23 cellular contexts compared by ENCODE assay signal in genomic region chr3:126535636-126536035, GRCh38. TPM values are rescaled to one million over a fixed set of nuclear protein-coding genes. Genes with fewer than 3 reads are reported as not detected.
DNase-seq lines count a peak whose midpoint lies in the region; ATAC-seq, FAIRE-seq and TF ChIP-seq lines count a peak whose summit lies in the region.
"Had no signal": no experiment of that assay in that cellular context is flagged by ENCODE, and none has a peak within 500 bp of the region (broad histone marks: within the 10 kb centered on the region; RNA-seq: fewer than 3 reads in every experiment).

No MANE protein-coding gene starts in this region.

- FAIRE-seq in HepG2 (lab: Jason Lieb, UNC) = no peak
- FAIRE-seq: G401.6, GM18507, H54 had no signal

- CTCF ChIA-PET in HepG2 (lab: Yijun Ruan, JAX; ENCODE audit: low intra/inter-chr PET ratio, low total read pairs) = no interaction called here

- H3K79me2 ChIP-seq in HepG2 (ENCODE audit: insufficient read depth, low read length) (peaks cover 6% of the 10 kb centered on the region), osteoblast (ENCODE audit: insufficient read depth, low read length) (no peaks in the 10 kb centered on the region)

- no peak for TF ChIP-seq POLR2A in right lobe of liver (IDR thresholded peaks at IDR 0.05)
- no peak for TF ChIP-seq POLR2A in HepG2 (IDR thresholded peaks at IDR 0.05; ENCODE audit: insufficient read depth in 1 of 2, low read depth in 2 of 2, low read length in 2 of 2)

- no peaks in the 10 kb centered on the region for H3K9me3 ChIP-seq in right lobe of liver
- H3K9me3 ChIP-seq in HepG2 (ENCODE audit: low read length) = no peaks in the 10 kb centered on the region
- no peaks in the 10 kb centered on the region for H3K9me3 ChIP-seq in osteoblast (ENCODE audit: low read depth, low read length)
- H3K9me3 ChIP-seq: Peyer's patch had no signal

- H3K27ac ChIP-seq in right lobe of liver (no peak overlapping the region), HepG2 (ENCODE audit: extremely low read length, insufficient read depth, low read length) (no peak overlapping the region), osteoblast (ENCODE audit: low read depth, low read length) (no peak overlapping the region)
- H3K27ac ChIP-seq: 22Rv1, C4-2B, Peyer's patch had no signal

- no peak for TF ChIP-seq CTCF in right lobe of liver (IDR thresholded peaks at IDR 0.05)
- no peak for TF ChIP-seq CTCF in HepG2 (CRISPR knock-in tag; IDR thresholded peaks at IDR 0.05)
- no peak for TF ChIP-seq CTCF in osteoblast (IDR thresholded peaks at IDR 0.05; ENCODE audit: extremely low read depth, low read depth, low read length)

- in situ Hi-C loops in HepG2 (cut with HindIII; ENCODE audit: extremely low pct_ligation_motif_present, low pct_unique_long_range_greater_than_20kb) = no loop called here

- POLR2A ChIA-PET in HepG2 (lab: Yijun Ruan, JAX) = no interaction called here

- BruUV-seq in HepG2 (replicated peaks; lab: Mats Ljungman, UMichigan) = no TSS peak

- no peak for ATAC-seq in right lobe of liver
- ATAC-seq in HepG2 = no peak
- no peak for ATAC-seq in HG02798 (IDR thresholded peaks at IDR 0.05; ENCODE audit: poor library complexity, unreplicated experiment)
- ATAC-seq in GM19455 (IDR thresholded peaks at IDR 0.05; ENCODE audit: unreplicated experiment) = no peak

- H3K36me3 ChIP-seq in right lobe of liver (no peaks in the 10 kb centered on the region), HepG2 (replicated peaks in 1 of 2; ENCODE audit: control insufficient read depth in 1 of 2, insufficient read depth in 2 of 2, low read length in 2 of 2) (peaks cover 9 to 22% of the 10 kb centered on the region in 2 experiments), osteoblast (ENCODE audit: insufficient read depth, low read length) (no peaks in the 10 kb centered on the region)
- H3K36me3 ChIP-seq: Peyer's patch had no signal

- TF ChIP-seq RAD21 in HepG2 (CRISPR knock-in tag; IDR thresholded peaks at IDR 0.05) = no peak

- H2AFZ ChIP-seq in HepG2 (ENCODE audit: low read length) = no peak overlapping the region
- no peak overlapping the region for H2AFZ ChIP-seq in osteoblast (ENCODE audit: low read length)

- TF ChIP-seq EP300 in HepG2 (IDR thresholded peaks at IDR 0.05; ENCODE audit: low read depth in 2 of 2, low read length in 2 of 2) = no peak
- no peak for TF ChIP-seq EP300 in HepG2 (CRISPR knock-in tag; IDR thresholded peaks at IDR 0.05; ENCODE audit: borderline replicate concordance)

- H3K4me2 ChIP-seq in HepG2 (ENCODE audit: low read depth, low read length) = no peak overlapping the region
- no peak overlapping the region for H3K4me2 ChIP-seq in osteoblast (ENCODE audit: insufficient read depth, low read length)

- H3K4me1 ChIP-seq in right lobe of liver (peaks cover 0 to 28% (median 12%) of the 10 kb centered on the region in 4 donors), HepG2 (ENCODE audit: insufficient read depth, low read length) (peaks cover 5% of the 10 kb centered on the region), osteoblast (ENCODE audit: insufficient read depth, low read length) (peaks cover 7% of the 10 kb centered on the region)
- H3K4me1 ChIP-seq: Peyer's patch had no signal

- H3K9ac ChIP-seq in HepG2 (ENCODE audit: insufficient read depth, low read depth, low read length) = no peak overlapping the region

- H3K27me3 ChIP-seq in right lobe of liver (no peaks in the 10 kb centered on the region), HepG2 (ENCODE audit: control insufficient read depth in 1 of 2, insufficient read depth in 2 of 2, low read length in 2 of 2) (no peaks in the 10 kb centered on the region), osteoblast (ENCODE audit: insufficient read depth, low read length) (peaks cover 34% of the 10 kb centered on the region)
- H3K27me3 ChIP-seq: Peyer's patch had no signal

- no peaks in the 10 kb centered on the region; the same call in 1 of the 2 replicates for H4K20me1 ChIP-seq in HepG2 (ENCODE audit: insufficient read depth, low read length)
- H4K20me1 ChIP-seq in osteoblast (ENCODE audit: insufficient read depth, low read length) = no peaks in the 10 kb centered on the region

- intact Hi-C loops in right lobe of liver (cut with DNase I) (no loop called here), HepG2 (cut with micrococcal nuclease; ENCODE audit: unreplicated experiment) (no loop called here)

- DNase-seq in activated CD8-positive, alpha-beta memory T cell treated with anti-CD3 and anti-CD28 coated beads, Interleukin-2, amount 50 U/mL, for 4 hours = peak; percentile 4
- DNase-seq in activated CD8-positive, alpha-beta memory T cell treated with anti-CD3 and anti-CD28 coated beads for 24 hours = no peak
- DNase-seq in right lobe of liver (peak in 2 of 3 donors; percentile 11 to 35), HepG2 (ENCODE audit: low spot score) (no peak), osteoblast (ENCODE audit: insufficient read length, low spot score, missing footprints) (peak; percentile 35)
- no peak for DNase-seq in stimulated activated CD4-positive, alpha-beta T cell treated with anti-CD3 and anti-CD28 coated beads, Interleukin-15, amount 100 ng/mL, for 24 hours
- DNase-seq: NCI-H1105, NCI-H2081 treated with DMSO at 0.1 percent for 48 hours, NCI-H2171 treated with DMSO at 0.1 percent for 48 hours, NCI-H524 treated with DMSO at 0.1 percent for 48 hours, NCI-H82, SHP77 had no signal

- H3K4me3 ChIP-seq in right lobe of liver (no peak overlapping the region), HepG2 (replicated peaks in 1 of 3; ENCODE audit: insufficient read depth in 1 of 3, low read depth in 2 of 3, low read length in 3 of 3) (no peak overlapping the region), osteoblast (ENCODE audit: insufficient read depth, low read length) (no peak overlapping the region)
- H3K4me3 ChIP-seq: Peyer's patch had no signal

RNA-seq across cellular contexts. Expression of gene CHST13, which starts 11.7 kb away (rescaled TPM):
- 10 to 100 TPM; 23.5 to 48.9 (median 28.2) TPM for total RNA-seq in right lobe of liver
- total RNA-seq in HepG2 (2016; rRNA removed; fragmentation: Illumina TruSeq; extraction: Trizol) = 16.1 and 43.1 TPM in 2 replicates
- total RNA-seq in HepG2 (2016; cell fraction: cytosol; rRNA removed; fragmentation: Illumina TruSeq; extraction: Trizol; ENCODE audit: low read depth) = 8.0 and 11.1 TPM in 2 replicates
- total RNA-seq in HepG2 (2016; cell fraction: insoluble cytoplasmic fraction; rRNA removed; fragmentation: Illumina TruSeq; extraction: Trizol) = 15.2 and 40.9 TPM in 2 replicates
- total RNA-seq in HepG2 (2016; cell fraction: membrane; rRNA removed; fragmentation: Illumina TruSeq; extraction: Trizol) = 18.0 and 22.7 TPM in 2 replicates
- 29.6 and 33.9 TPM in 2 replicates for total RNA-seq in HepG2 (2016; cell fraction: nucleus; rRNA removed; fragmentation: Illumina TruSeq; extraction: Trizol)
- polyA plus RNA-seq in HepG2 (2011; rRNA removed) = 32.0 and 50.7 TPM in 2 replicates
- polyA plus RNA-seq in HepG2 (2011; cell fraction: cytosol; rRNA removed) = 31.3 and 65.1 TPM in 2 replicates
- polyA plus RNA-seq in HepG2 (2011; cell fraction: nucleus; rRNA removed) = 65.1 and 66.5 TPM in 2 replicates
- polyA plus RNA-seq in HepG2 (2012) = 30.3 and 44.6 TPM in 2 replicates
- 10.6 and 12.9 TPM in 2 replicates for polyA plus RNA-seq in HepG2 (2016; cell fraction: cytosol; fragmentation: Illumina TruSeq; extraction: Trizol; ENCODE audit: low read depth)
- 21.1 and 21.2 TPM in 2 replicates for polyA plus RNA-seq in HepG2 (2016; cell fraction: insoluble cytoplasmic fraction; fragmentation: Illumina TruSeq; extraction: Trizol; ENCODE audit: low read depth)
- 18.9 and 20.1 TPM in 2 replicates for polyA plus RNA-seq in HepG2 (2016; cell fraction: membrane; fragmentation: Illumina TruSeq; extraction: Trizol; ENCODE audit: low read depth)
- 72.0 and 85.3 TPM in 2 replicates for polyA plus RNA-seq in HepG2 (2016; cell fraction: nucleus; fragmentation: Illumina TruSeq; extraction: Trizol; ENCODE audit: insufficient read depth, low read depth)
- 47.2 TPM in 1 of 2 replicates, not detected in the other for polyA minus RNA-seq in HepG2 (2011; rRNA and poly(A)+ RNA removed; ENCODE audit: low replicate concordance)
- 30.8 and 35.4 TPM in 2 replicates for polyA minus RNA-seq in HepG2 (2011; cell fraction: cytosol; rRNA and poly(A)+ RNA removed)
- 5.7 and 6.3 TPM in 2 replicates for polyA minus RNA-seq in HepG2 (2011; cell fraction: nucleus; rRNA and poly(A)+ RNA removed)
- total RNA-seq in osteoblast = under 0.01 TPM in 1 of 2 replicates, not detected in the other
- total RNA-seq: Daoy, OCI-LY7 had no signal
- polyA plus RNA-seq: IgD-negative memory B cell had no signal

RNA-seq across cellular contexts. Expression of gene UROC1, which starts 18.1 kb away (rescaled TPM):
- total RNA-seq in right lobe of liver = 100 to 1,000 TPM in 1 of 6 experiments, 10 to 100 TPM in 5; 15.1 to 101 (median 55.8) TPM
- 0.71 and 0.74 TPM in 2 replicates for total RNA-seq in HepG2 (2016; rRNA removed; fragmentation: Illumina TruSeq; extraction: Trizol)
- 0.09 TPM in 1 of 2 replicates, not detected in the other for total RNA-seq in HepG2 (2016; cell fraction: cytosol; rRNA removed; fragmentation: Illumina TruSeq; extraction: Trizol; ENCODE audit: low read depth)
- 0.39 and 0.97 TPM in 2 replicates for total RNA-seq in HepG2 (2016; cell fraction: insoluble cytoplasmic fraction; rRNA removed; fragmentation: Illumina TruSeq; extraction: Trizol)
- 0.24 and 0.25 TPM in 2 replicates for total RNA-seq in HepG2 (2016; cell fraction: membrane; rRNA removed; fragmentation: Illumina TruSeq; extraction: Trizol)
- 0.69 and 0.87 TPM in 2 replicates for total RNA-seq in HepG2 (2016; cell fraction: nucleus; rRNA removed; fragmentation: Illumina TruSeq; extraction: Trizol)
- polyA plus RNA-seq in HepG2 (2011; rRNA removed) = 1.3 and 2.0 TPM in 2 replicates
- polyA plus RNA-seq in HepG2 (2011; cell fraction: cytosol; rRNA removed) = 0.65 and 0.95 TPM in 2 replicates
- polyA plus RNA-seq in HepG2 (2011; cell fraction: nucleus; rRNA removed) = 6.6 and 8.2 TPM in 2 replicates
- 1.1 and 2.5 TPM in 2 replicates for polyA plus RNA-seq in HepG2 (2012)
- polyA plus RNA-seq in HepG2 (2016; cell fraction: cytosol; fragmentation: Illumina TruSeq; extraction: Trizol; ENCODE audit: low read depth) = 0.12 and 0.17 TPM in 2 replicates
- polyA plus RNA-seq in HepG2 (2016; cell fraction: insoluble cytoplasmic fraction; fragmentation: Illumina TruSeq; extraction: Trizol; ENCODE audit: low read depth) = 0.78 and 0.88 TPM in 2 replicates
- polyA plus RNA-seq in HepG2 (2016; cell fraction: membrane; fragmentation: Illumina TruSeq; extraction: Trizol; ENCODE audit: low read depth) = 0.21 and 0.22 TPM in 2 replicates
- 2.7 and 2.8 TPM in 2 replicates for polyA plus RNA-seq in HepG2 (2016; cell fraction: nucleus; fragmentation: Illumina TruSeq; extraction: Trizol; ENCODE audit: insufficient read depth, low read depth)
- 2.2 TPM in 1 of 2 replicates, not detected in the other for polyA minus RNA-seq in HepG2 (2011; rRNA and poly(A)+ RNA removed; ENCODE audit: low replicate concordance)
- polyA minus RNA-seq in HepG2 (2011; cell fraction: cytosol; rRNA and poly(A)+ RNA removed) = 0.53 and 0.59 TPM in 2 replicates
- polyA minus RNA-seq in HepG2 (2011; cell fraction: nucleus; rRNA and poly(A)+ RNA removed) = 0.75 and 1.2 TPM in 2 replicates
- not detected in 2 replicates for total RNA-seq in osteoblast
- total RNA-seq: Daoy, Peyer's patch had no signal
- polyA plus RNA-seq: IgD-negative memory B cell had no signal

RNA-seq across cellular contexts. Expression of gene C3orf22, which starts 23.1 kb away (rescaled TPM):
- total RNA-seq in right lobe of liver (not detected), HepG2 (2016; rRNA removed; fragmentation: Illumina TruSeq; extraction: Trizol) (not detected in 2 replicates), osteoblast (not detected in 2 replicates)
- not detected in 2 replicates for total RNA-seq in HepG2 (2016; cell fraction: cytosol; rRNA removed; fragmentation: Illumina TruSeq; extraction: Trizol; ENCODE audit: low read depth)
- total RNA-seq in HepG2 (2016; cell fraction: insoluble cytoplasmic fraction; rRNA removed; fragmentation: Illumina TruSeq; extraction: Trizol) = not detected in 2 replicates
- total RNA-seq in HepG2 (2016; cell fraction: membrane; rRNA removed; fragmentation: Illumina TruSeq; extraction: Trizol) = not detected in 2 replicates
- not detected in 2 replicates for total RNA-seq in HepG2 (2016; cell fraction: nucleus; rRNA removed; fragmentation: Illumina TruSeq; extraction: Trizol)
- polyA plus RNA-seq in HepG2 (2011; rRNA removed) = not detected in 2 replicates
- not detected in 2 replicates for polyA plus RNA-seq in HepG2 (2011; cell fraction: cytosol; rRNA removed)
- polyA plus RNA-seq in HepG2 (2011; cell fraction: nucleus; rRNA removed) = not detected in 2 replicates
- polyA plus RNA-seq in HepG2 (2012) = 0.15 and 0.17 TPM in 2 replicates
- not detected in 2 replicates for polyA plus RNA-seq in HepG2 (2016; cell fraction: cytosol; fragmentation: Illumina TruSeq; extraction: Trizol; ENCODE audit: low read depth)
- not detected in 2 replicates for polyA plus RNA-seq in HepG2 (2016; cell fraction: insoluble cytoplasmic fraction; fragmentation: Illumina TruSeq; extraction: Trizol; ENCODE audit: low read depth)
- polyA plus RNA-seq in HepG2 (2016; cell fraction: membrane; fragmentation: Illumina TruSeq; extraction: Trizol; ENCODE audit: low read depth) = not detected in 2 replicates
- not detected in 2 replicates for polyA plus RNA-seq in HepG2 (2016; cell fraction: nucleus; fragmentation: Illumina TruSeq; extraction: Trizol; ENCODE audit: insufficient read depth, low read depth)
- not detected in 2 replicates for polyA minus RNA-seq in HepG2 (2011; rRNA and poly(A)+ RNA removed; ENCODE audit: low replicate concordance)
- polyA minus RNA-seq in HepG2 (2011; cell fraction: cytosol; rRNA and poly(A)+ RNA removed) = not detected in 2 replicates
- not detected in 2 replicates for polyA minus RNA-seq in HepG2 (2011; cell fraction: nucleus; rRNA and poly(A)+ RNA removed)
- total RNA-seq: Daoy, OCI-LY7, Peyer's patch had no signal
- polyA plus RNA-seq: IgD-negative memory B cell had no signal

RNA-seq across cellular contexts. Expression of gene ZXDC, which starts 59.9 kb away (rescaled TPM):
- total RNA-seq in right lobe of liver (10 to 100 TPM; 16.4 to 30.2 (median 24.0) TPM), HepG2 (2016; rRNA removed; fragmentation: Illumina TruSeq; extraction: Trizol) (14.7 and 21.2 TPM in 2 replicates), osteoblast (26.8 and 27.1 TPM in 2 replicates)
- 3.8 and 5.1 TPM in 2 replicates for total RNA-seq in HepG2 (2016; cell fraction: cytosol; rRNA removed; fragmentation: Illumina TruSeq; extraction: Trizol; ENCODE audit: low read depth)
- total RNA-seq in HepG2 (2016; cell fraction: insoluble cytoplasmic fraction; rRNA removed; fragmentation: Illumina TruSeq; extraction: Trizol) = 14.1 and 20.6 TPM in 2 replicates
- total RNA-seq in HepG2 (2016; cell fraction: membrane; rRNA removed; fragmentation: Illumina TruSeq; extraction: Trizol) = 8.3 and 8.6 TPM in 2 replicates
- 34.2 and 37.1 TPM in 2 replicates for total RNA-seq in HepG2 (2016; cell fraction: nucleus; rRNA removed; fragmentation: Illumina TruSeq; extraction: Trizol)
- polyA plus RNA-seq in HepG2 (2011; rRNA removed) = 17.6 and 22.1 TPM in 2 replicates
- polyA plus RNA-seq in HepG2 (2011; cell fraction: cytosol; rRNA removed) = 11.0 and 12.5 TPM in 2 replicates
- 66.1 and 66.9 TPM in 2 replicates for polyA plus RNA-seq in HepG2 (2011; cell fraction: nucleus; rRNA removed)
- polyA plus RNA-seq in HepG2 (2012) = 15.7 and 19.2 TPM in 2 replicates
- polyA plus RNA-seq in HepG2 (2016; cell fraction: cytosol; fragmentation: Illumina TruSeq; extraction: Trizol; ENCODE audit: low read depth) = 1.2 TPM in 2 replicates
- polyA plus RNA-seq in HepG2 (2016; cell fraction: insoluble cytoplasmic fraction; fragmentation: Illumina TruSeq; extraction: Trizol; ENCODE audit: low read depth) = 9.6 and 12.3 TPM in 2 replicates
- polyA plus RNA-seq in HepG2 (2016; cell fraction: membrane; fragmentation: Illumina TruSeq; extraction: Trizol; ENCODE audit: low read depth) = 2.8 TPM in 2 replicates
- polyA plus RNA-seq in HepG2 (2016; cell fraction: nucleus; fragmentation: Illumina TruSeq; extraction: Trizol; ENCODE audit: insufficient read depth, low read depth) = 46.7 and 52.0 TPM in 2 replicates
- polyA minus RNA-seq in HepG2 (2011; rRNA and poly(A)+ RNA removed; ENCODE audit: low replicate concordance) = 30.7 and 49.9 TPM in 2 replicates
- polyA minus RNA-seq in HepG2 (2011; cell fraction: cytosol; rRNA and poly(A)+ RNA removed) = 19.2 and 20.2 TPM in 2 replicates
- 69.8 and 75.6 TPM in 2 replicates for polyA minus RNA-seq in HepG2 (2011; cell fraction: nucleus; rRNA and poly(A)+ RNA removed)

Comparison
In these comparisons a context has a peak if more than half of its experiments do, and no peak if none do; other contexts are left out.
1. DNase-seq: peak in activated CD8-positive, alpha-beta memory T cell treated with anti-CD3 and anti-CD28 coated beads, Interleukin-2, amount 50 U/mL, for 4 hours (single experiment), right lobe of liver (2 of 3) and osteoblast (single experiment); none in activated CD8-positive, alpha-beta memory T cell treated with anti-CD3 and anti-CD28 coated beads for 24 hours (single experiment), HepG2 (single experiment) and stimulated activated CD4-positive, alpha-beta T cell treated with anti-CD3 and anti-CD28 coated beads, Interleukin-15, amount 100 ng/mL, for 24 hours (single experiment).
2. RNA of gene UROC1, which starts 18.1 kb away (total RNA-seq): 15.1 to 101 TPM in right lobe of liver; 0.09 to 0.97 TPM in HepG2 and not detected in osteoblast; every median in the first group is over 4 times any median in the second.